Comparison of ENCODE assay signal across 8 cellular contexts in genomic region chr17:49496183-49496865, GRCh38.
A peak's percentile ranks its signal among the peaks of the same experiment; 100 is the strongest.
DNase-seq lines count a peak whose midpoint lies in the region; ATAC-seq and TF ChIP-seq lines count a peak whose summit lies in the region.

No MANE protein-coding gene starts in this region.

- no peaks in the 10 kb centered on the region for H3K9me3 ChIP-seq in subcutaneous abdominal adipose tissue (ENCODE audit: control insufficient read depth in 5 of 5, low read length in 5 of 5)

- DNase-seq in C1 segment of cervical spinal cord (lab: John Stamatoyannopoulos, UW) (peak in 12 of 14 donors; percentile 9 to 65 (median 26)), HFF-Myc (ENCODE audit: extremely low read depth, low read depth) (no peak), RPMI8226 (peak; percentile 61), germinal center (ENCODE audit: low spot score) (peak; percentile 88), nucleus accumbens (lab: John Stamatoyannopoulos, UW) (peak in 46 of 56 donors; percentile 5 to 81 (median 34))
- peak; percentile 49 to 88 (median 74) for DNase-seq in activated naive CD4-positive, alpha-beta T cell (lab: John Stamatoyannopoulos, UW)

- peak overlapping the region in 1 of 5 donors; percentile 42 for H3K9ac ChIP-seq in subcutaneous abdominal adipose tissue (ENCODE audit: low read length in 5 of 5)

- peak; percentile 64 for TF ChIP-seq CTCF in HFF-Myc (IDR thresholded peaks at IDR 0.05; ENCODE audit: low read depth, low read length, missing control alignments)

- no peak overlapping the region for H3K27ac ChIP-seq in subcutaneous abdominal adipose tissue (ENCODE audit: low read depth, low read length)

- peaks cover 28 to 63% (median 56%) of the 10 kb centered on the region in 5 donors for H3K27me3 ChIP-seq in subcutaneous abdominal adipose tissue (ENCODE audit: control insufficient read depth in 5 of 5, insufficient read depth in 4 of 5, low read length in 5 of 5)

- peak overlapping the region; percentile 32 for H3K4me3 ChIP-seq in HFF-Myc (replicated peaks; ENCODE audit: low read depth, low read length)
- H3K4me3 ChIP-seq in subcutaneous abdominal adipose tissue (ENCODE audit: low read depth in 1 of 5, low read length in 5 of 5), result peak overlapping the region; percentile 36 to 58 (median 52)

- H3K36me3 ChIP-seq in subcutaneous abdominal adipose tissue (ENCODE audit: control insufficient read depth in 5 of 5, insufficient read depth in 5 of 5, low read length in 5 of 5), result no peaks in the 10 kb centered on the region

- ATAC-seq in GM18517 (IDR thresholded peaks at IDR 0.05; ENCODE audit: unreplicated experiment), result no peak

- H3K4me1 ChIP-seq in subcutaneous abdominal adipose tissue (ENCODE audit: control insufficient read depth in 5 of 5, insufficient read depth in 5 of 5, low read length in 5 of 5), result peaks cover 0 to 33% (median 32%) of the 10 kb centered on the region in 5 donors
